In genomic region chr1:201328576-201328975, GRCh38 we compare ENCODE assay signal across 17 cellular contexts. TPM values are rescaled to one million over a fixed set of nuclear protein-coding genes. Genes with fewer than 3 reads are reported as not detected.
DNase-seq lines count a peak whose midpoint lies in the region; ATAC-seq and TF ChIP-seq lines count a peak whose summit lies in the region.
"Had no signal": no experiment of that assay in that cellular context is flagged by ENCODE, and none has a peak within 500 bp of the region (broad histone marks: within the 10 kb centered on the region; RNA-seq: fewer than 3 reads in every experiment).

No MANE protein-coding gene starts in this region.

- no peak overlapping the region for H3K4me3 Mint-ChIP-seq in CD14-positive monocyte
- no peak overlapping the region for H3K4me3 Mint-ChIP-seq in activated naive CD4-positive, alpha-beta T cell treated with anti-CD3 and anti-CD28 coated beads, Interleukin-2, amount 10 ng/mL, durations not matched to agents 7 days and 5 days
- H3K4me3 Mint-ChIP-seq: CD4-positive, alpha-beta T cell had no signal

- no peaks in the 10 kb centered on the region for H3K9me3 ChIP-seq in right cardiac atrium (ENCODE audit: control insufficient read depth, low read length)
- no peaks in the 10 kb centered on the region for H3K9me3 ChIP-seq in esophagus (ENCODE audit: control insufficient read depth in 2 of 2, insufficient read depth in 1 of 2, low read depth in 1 of 2, low read length in 1 of 2)
- H3K9me3 ChIP-seq in sigmoid colon: no peaks in the 10 kb centered on the region
- H3K9me3 ChIP-seq: BLaER1 treated with 17β-estradiol and CSF1 and Interleukin-3, amounts not matched to agents 10 nM and 100 nM had no signal

- no peaks in the 10 kb centered on the region for H3K9me3 Mint-ChIP-seq in CD14-positive monocyte
- H3K9me3 Mint-ChIP-seq in activated naive CD4-positive, alpha-beta T cell treated with anti-CD3 and anti-CD28 coated beads, Interleukin-2, amount 10 ng/mL, durations not matched to agents 7 days and 5 days: no peaks in the 10 kb centered on the region
- H3K9me3 Mint-ChIP-seq: CD4-positive, alpha-beta T cell had no signal

- no peaks in the 10 kb centered on the region for H3K4me1 ChIP-seq in right cardiac atrium (ENCODE audit: control insufficient read depth, insufficient read depth, low read length)
- H3K4me1 ChIP-seq in esophagus (ENCODE audit: control insufficient read depth in 2 of 2, insufficient read depth in 2 of 2, low read length in 1 of 2): peaks cover 0 to 28% of the 10 kb centered on the region in 2 donors
- H3K4me1 ChIP-seq in sigmoid colon: peaks cover 0 to 4% (median 0%) of the 10 kb centered on the region in 4 donors

- no peak for TF ChIP-seq EP300 in sigmoid colon (IDR thresholded peaks at IDR 0.05)

- H3K4me3 ChIP-seq in right cardiac atrium (ENCODE audit: low read length) (no peak overlapping the region), esophagus (ENCODE audit: low read depth in 1 of 2, low read length in 2 of 2) (no peak overlapping the region), sigmoid colon (no peak overlapping the region)
- H3K4me3 ChIP-seq: BLaER1 treated with 17β-estradiol and CSF1 and Interleukin-3, amounts not matched to agents 10 nM and 100 nM; GM23248 had no signal

- no peak for TF ChIP-seq CTCF in CD14-positive monocyte (IDR thresholded peaks at IDR 0.05)
- TF ChIP-seq CTCF in sigmoid colon (IDR thresholded peaks at IDR 0.05): no peak
- no peak for TF ChIP-seq CTCF in GM13976 (IDR thresholded peaks at IDR 0.05; ENCODE audit: borderline replicate concordance, control extremely low read depth, extremely low read depth, insufficient read depth, missing control alignments)

- H3K27ac Mint-ChIP-seq in CD14-positive monocyte: no peak overlapping the region
- H3K27ac Mint-ChIP-seq in activated naive CD4-positive, alpha-beta T cell treated with anti-CD3 and anti-CD28 coated beads, Interleukin-2, amount 10 ng/mL, durations not matched to agents 7 days and 5 days: no peak overlapping the region
- H3K27ac Mint-ChIP-seq: CD4-positive, alpha-beta T cell had no signal

- H3K36me3 ChIP-seq in esophagus (ENCODE audit: control insufficient read depth in 2 of 2, insufficient read depth in 2 of 2, low read length in 1 of 2): peaks cover 0 to 62% of the 10 kb centered on the region in 2 donors
- no peaks in the 10 kb centered on the region for H3K36me3 ChIP-seq in sigmoid colon
- H3K36me3 ChIP-seq: BLaER1 treated with 17β-estradiol and CSF1 and Interleukin-3, amounts not matched to agents 10 nM and 100 nM had no signal

- CTCF ChIA-PET in activated naive CD4-positive, alpha-beta T cell treated with anti-CD3 and anti-CD28 coated beads, Interleukin-2, amount 10 ng/mL, durations not matched to agents 7 days and 5 days (lab: Charles Lee): no interaction called here

- H3K27me3 ChIP-seq in right cardiac atrium (ENCODE audit: control insufficient read depth, insufficient read depth) (no peaks in the 10 kb centered on the region), esophagus (ENCODE audit: control insufficient read depth in 1 of 2, insufficient read depth in 2 of 2, low read length in 2 of 2) (no peaks in the 10 kb centered on the region), sigmoid colon (no peaks in the 10 kb centered on the region)
- H3K27me3 ChIP-seq: BLaER1 treated with 17β-estradiol and CSF1 and Interleukin-3, amounts not matched to agents 10 nM and 100 nM had no signal

- peaks cover 5 to 13% (median 9%) of the 10 kb centered on the region in 3 donors for H3K27me3 Mint-ChIP-seq in CD14-positive monocyte (ENCODE audit: low read depth in 3 of 3)
- peaks cover 33% of the 10 kb centered on the region for H3K27me3 Mint-ChIP-seq in activated naive CD4-positive, alpha-beta T cell treated with anti-CD3 and anti-CD28 coated beads, Interleukin-2, amount 10 ng/mL, durations not matched to agents 7 days and 5 days
- H3K27me3 Mint-ChIP-seq: CD4-positive, alpha-beta T cell had no signal

- TF ChIP-seq POLR2A in sigmoid colon (IDR thresholded peaks at IDR 0.05): no peak

- WGBS in right cardiac atrium: 56% methylated on average over 4 of the region's 4 CpGs
- 70 to 72% methylated on average over 4 of the region's 4 CpGs for WGBS in esophagus, 2 donors
- 74 to 82% methylated on average over 4 of the region's 4 CpGs for WGBS in sigmoid colon, 2 donors

- intact Hi-C loops in cardiac septum (cut with DNase I): no loop called here
- intact Hi-C loops in right cardiac atrium (cut with DNase I): no loop called here
- intact Hi-C loops in CD14-positive monocyte (cut with micrococcal nuclease): no loop called here
- intact Hi-C loops in sigmoid colon (cut with DNase I): no loop called here

- DNase-seq in cardiac septum (ENCODE audit: low spot score) (peak; percentile 69), right cardiac atrium (no peak), CD14-positive monocyte (ENCODE audit: low spot score) (peak; percentile 36), sigmoid colon (peak; percentile 18), GM13976 (ENCODE audit: low spot score) (no peak)
- DNase-seq in activated CD8-positive, alpha-beta memory T cell treated with anti-CD3 and anti-CD28 coated beads, Interleukin-2, amount 50 U/mL, for 4 hours: no peak
- no peak for DNase-seq in activated naive CD4-positive, alpha-beta T cell treated with anti-CD3 and anti-CD28 coated beads, Interleukin-2, amount 10 ng/mL, durations not matched to agents 7 days and 5 days
- DNase-seq: 8988T; ACHN; Calu3; CD4-positive, alpha-beta T cell; DMS 273 treated with DMSO at 0.1 percent for 48 hours; H7 had no signal

- no peaks in the 10 kb centered on the region for H3K36me3 Mint-ChIP-seq in CD14-positive monocyte
- H3K36me3 Mint-ChIP-seq in activated naive CD4-positive, alpha-beta T cell treated with anti-CD3 and anti-CD28 coated beads, Interleukin-2, amount 10 ng/mL, durations not matched to agents 7 days and 5 days: no peaks in the 10 kb centered on the region

- no peak for ATAC-seq in right cardiac atrium

- H3K27ac ChIP-seq in right cardiac atrium (ENCODE audit: low read length) (no peak overlapping the region), esophagus (ENCODE audit: low read depth in 2 of 2, low read length in 1 of 2) (peak overlapping the region; percentile 3 to 37), sigmoid colon (no peak overlapping the region)
- H3K27ac ChIP-seq: BLaER1 treated with 17β-estradiol and CSF1 and Interleukin-3, amounts not matched to agents 10 nM and 100 nM; GM23248 had no signal

- in situ Hi-C loops in GM13976 (cut with MboI; ENCODE audit: low sequenced_read_pairs, unreplicated experiment): no loop called here

- H3K4me1 Mint-ChIP-seq in CD14-positive monocyte: no peaks in the 10 kb centered on the region
- no peaks in the 10 kb centered on the region for H3K4me1 Mint-ChIP-seq in activated naive CD4-positive, alpha-beta T cell treated with anti-CD3 and anti-CD28 coated beads, Interleukin-2, amount 10 ng/mL, durations not matched to agents 7 days and 5 days

RNA-seq across cellular contexts. Expression of gene PKP1, which starts 45.3 kb away (rescaled TPM):
- total RNA-seq in cardiac septum: 0.16 TPM
- under 1 TPM in 2 of 4 donors, not detected in 2; 0.03 to 0.22 TPM for total RNA-seq in right cardiac atrium
- 0.02 TPM for polyA plus RNA-seq in right cardiac atrium
- polyA plus RNA-seq in CD14-positive monocyte: not detected
- 100 to 1,000 TPM; 124 to 282 TPM for polyA plus RNA-seq in esophagus
- under 1 TPM in 2 of 4 donors, not detected in 2; under 0.01 to 0.16 TPM for total RNA-seq in sigmoid colon
- under 1 TPM; under 0.01 to 0.60 (median 0.48) TPM for polyA plus RNA-seq in sigmoid colon
- total RNA-seq: CD4-positive, alpha-beta T cell; H7 had no signal

RNA-seq across cellular contexts. Expression of gene TNNT2, which starts 48.9 kb away (rescaled TPM):
- 8,017 TPM for total RNA-seq in cardiac septum
- 1,000 to 10,000 TPM; 5,203 to 7,292 (median 7,185) TPM for total RNA-seq in right cardiac atrium
- polyA plus RNA-seq in right cardiac atrium: 16,707 TPM
- not detected for polyA plus RNA-seq in CD14-positive monocyte
- polyA plus RNA-seq in esophagus: 1 to 10 TPM; 7.1 to 7.5 TPM
- under 1 TPM in 1 of 4 donors, not detected in 3; 0.81 TPM for total RNA-seq in sigmoid colon
- 10 to 100 TPM in 1 of 3 donors, 1 to 10 TPM in 2; 3.1 to 34.9 (median 4.8) TPM for polyA plus RNA-seq in sigmoid colon
- total RNA-seq: CD4-positive, alpha-beta T cell; Daoy; GM23248 had no signal
- polyA plus RNA-seq: GM23248 had no signal

Comparison
In these comparisons a context has a peak if more than half of its experiments do, and no peak if none do; other contexts are left out.
1. DNase-seq: peak in cardiac septum (single experiment), CD14-positive monocyte (single experiment) and sigmoid colon (single experiment); none in right cardiac atrium (0 of 3), activated CD8-positive, alpha-beta memory T cell treated with anti-CD3 and anti-CD28 coated beads, Interleukin-2, amount 50 U/mL, for 4 hours (single experiment), GM13976 (single experiment) and activated naive CD4-positive, alpha-beta T cell treated with anti-CD3 and anti-CD28 coated beads, Interleukin-2, amount 10 ng/mL, durations not matched to agents 7 days and 5 days (single experiment).
2. H3K27ac ChIP-seq: peak in esophagus (2 of 2); none in right cardiac atrium (single experiment) and sigmoid colon (0 of 4).
3. RNA of gene PKP1, which starts 45.3 kb away (polyA plus RNA-seq): 124 to 282 TPM in esophagus; under 0.01 to 0.60 TPM in sigmoid colon, 0.02 TPM in right cardiac atrium (single experiment) and not detected in CD14-positive monocyte; every median in the first group is over 10 times any median in the second.
4. RNA of gene TNNT2, which starts 48.9 kb away (polyA plus RNA-seq): 16,707 TPM in right cardiac atrium (single experiment); 7.1 to 7.5 TPM in esophagus, 3.1 to 34.9 TPM in sigmoid colon and not detected in CD14-positive monocyte; every median in the first group is over 100 times any median in the second.